11 cellular contexts compared by ENCODE assay signal in genomic region chr14:68970736-68971135, GRCh38. TPM values are rescaled to one million over a fixed set of nuclear protein-coding genes. Genes with fewer than 3 reads are reported as not detected.
DNase-seq lines count a peak whose midpoint lies in the region; ATAC-seq and TF ChIP-seq lines count a peak whose summit lies in the region.
"Had no signal": no experiment of that assay in that cellular context is flagged by ENCODE, and none has a peak within 500 bp of the region (broad histone marks: within the 10 kb centered on the region; RNA-seq: fewer than 3 reads in every experiment).

No MANE protein-coding gene starts in this region.

- no peaks in the 10 kb centered on the region for H3K27me3 Mint-ChIP-seq in CD4-positive, alpha-beta memory T cell
- no peaks in the 10 kb centered on the region for H3K27me3 Mint-ChIP-seq in dendritic cell treated with granulocyte-macrophage colony-stimulating factor and Interleukin-4, amounts not matched to agents 40 ng/mL and 50 ng/mL, for 4 days
- H3K27me3 Mint-ChIP-seq: effector memory CD8-positive, alpha-beta T cell had no signal

- no peaks in the 10 kb centered on the region for H3K9me2 ChIP-seq in PC-9 (ENCODE audit: insufficient read depth)

- intact Hi-C loops in CD4-positive, alpha-beta memory T cell (cut with micrococcal nuclease) = loop anchor here (1.0 kb wide), 1 partner anchor 9 kb away; the partner anchor contains the start of gene ACTN1
- intact Hi-C loops in PC-9 (cut with micrococcal nuclease; ENCODE audit: unreplicated experiment) (no loop called here), mucosa of descending colon (cut with DNase I, micrococcal nuclease) (no loop called here)
- intact Hi-C loops in dendritic cell treated with granulocyte-macrophage colony-stimulating factor and Interleukin-4, amounts not matched to agents 40 ng/mL and 50 ng/mL, for 4 days (cut with micrococcal nuclease) = no loop called here

- H3K27me3 ChIP-seq in CD4-positive, alpha-beta memory T cell (ENCODE audit: insufficient read depth, low read length) = no peaks in the 10 kb centered on the region
- H3K27me3 ChIP-seq in PC-9 (ENCODE audit: insufficient read depth, low read depth) = no peaks in the 10 kb centered on the region
- H3K27me3 ChIP-seq in rectal smooth muscle tissue (ENCODE audit: control insufficient read depth, insufficient read depth, low read length) = no peaks in the 10 kb centered on the region
- H3K27me3 ChIP-seq: MG63 had no signal

- POLR2A ChIA-PET in CD4-positive, alpha-beta memory T cell (lab: Charles Lee; ENCODE audit: partially characterized antibody) = interaction anchor here (2.0 to 5.5 kb wide), 2 partner anchors 7 to 10 kb away, joined by 10 to 55 read pairs; no protein-coding TSS in a partner anchor
- POLR2A ChIA-PET in PC-9 (lab: Charles Lee; ENCODE audit: unreplicated experiment) = no interaction called here

- H3K4me2 ChIP-seq in PC-9 = no peak overlapping the region

- H3K27ac ChIP-seq in CD4-positive, alpha-beta memory T cell (ENCODE audit: low read depth, low read length) = peak overlapping the region; percentile 57
- H3K27ac ChIP-seq in PC-9 (0 out of 2 replicates have a peak overlapping the region, but pooled peaks have one; percentile 7), rectal smooth muscle tissue (ENCODE audit: low read depth, low read length) (peak overlapping the region; percentile 100)

- peaks cover 21% of the 10 kb centered on the region; the same call in 1 of the 2 replicates for H3F3A ChIP-seq in PC-9 (ENCODE audit: insufficient read depth, low read depth)

- peaks cover 48 to 93% (median 67%) of the 10 kb centered on the region in 4 donors for H3K4me1 Mint-ChIP-seq in CD4-positive, alpha-beta memory T cell
- H3K4me1 Mint-ChIP-seq in dendritic cell treated with granulocyte-macrophage colony-stimulating factor and Interleukin-4, amounts not matched to agents 40 ng/mL and 50 ng/mL, for 4 days (ENCODE audit: low read depth) = peaks cover 81% of the 10 kb centered on the region

- H3K36me3 ChIP-seq in CD4-positive, alpha-beta memory T cell (ENCODE audit: insufficient read depth, low read length) = no peaks in the 10 kb centered on the region
- H3K36me3 ChIP-seq in PC-9 (ENCODE audit: low read depth) (peaks cover 57% of the 10 kb centered on the region), rectal smooth muscle tissue (ENCODE audit: control insufficient read depth, insufficient read depth, low read length) (peaks cover 2% of the 10 kb centered on the region), mucosa of descending colon (ENCODE audit: low read depth) (no peaks in the 10 kb centered on the region)

- peaks cover 100% of the 10 kb centered on the region for H3K79me2 ChIP-seq in PC-9 (ENCODE audit: low read depth)

- H3K9me3 Mint-ChIP-seq in CD4-positive, alpha-beta memory T cell = peaks cover 0 to 5% (median 0%) of the 10 kb centered on the region in 8 donors
- H3K9me3 Mint-ChIP-seq in dendritic cell treated with granulocyte-macrophage colony-stimulating factor and Interleukin-4, amounts not matched to agents 40 ng/mL and 50 ng/mL, for 4 days = peaks cover 11% of the 10 kb centered on the region
- H3K9me3 Mint-ChIP-seq: effector memory CD8-positive, alpha-beta T cell had no signal

- H3K9me3 ChIP-seq in CD4-positive, alpha-beta memory T cell (ENCODE audit: control insufficient read depth in 1 of 2, low read length in 2 of 2) = no peaks in the 10 kb centered on the region
- H3K9me3 ChIP-seq in PC-9 (ENCODE audit: insufficient read depth, low read depth) = no peaks in the 10 kb centered on the region
- no peaks in the 10 kb centered on the region for H3K9me3 ChIP-seq in mucosa of descending colon
- H3K9me3 ChIP-seq: MG63 had no signal

- no peak for DNase-seq in CD4-positive, alpha-beta memory T cell
- no peak for DNase-seq in PC-9
- no peak for DNase-seq in NCI-H2107 treated with DMSO at 0.1 percent for 48 hours (lab: John Stamatoyannopoulos, UW; ENCODE audit: unreplicated experiment)
- DNase-seq in mucosa of descending colon = no peak
- DNase-seq in DMS 273 treated with DMSO at 0.1 percent for 48 hours (lab: John Stamatoyannopoulos, UW) = no peak
- DNase-seq: effector memory CD8-positive, alpha-beta T cell; MG63; NCI-H82 had no signal

- H3K4me3 Mint-ChIP-seq in CD4-positive, alpha-beta memory T cell = peak overlapping the region in 7 of 8 donors; percentile 68 to 89 (median 79)
- no peak overlapping the region for H3K4me3 Mint-ChIP-seq in dendritic cell treated with granulocyte-macrophage colony-stimulating factor and Interleukin-4, amounts not matched to agents 40 ng/mL and 50 ng/mL, for 4 days

- no peak for ATAC-seq in HG02885 (IDR thresholded peaks at IDR 0.05; ENCODE audit: poor library complexity, unreplicated experiment)
- ATAC-seq in mucosa of descending colon = no peak

- H3K4me3 ChIP-seq in CD4-positive, alpha-beta memory T cell (ENCODE audit: low read length in 2 of 2) = no peak overlapping the region
- H3K4me3 ChIP-seq in PC-9 = no peak overlapping the region
- no peak overlapping the region for H3K4me3 ChIP-seq in rectal smooth muscle tissue (ENCODE audit: low read length)
- H3K4me3 ChIP-seq in mucosa of descending colon = no peak overlapping the region
- H3K4me3 ChIP-seq: MG63 had no signal

- no peak overlapping the region for H3K9ac ChIP-seq in rectal smooth muscle tissue (ENCODE audit: low read length)

- TF ChIP-seq CTCF in PC-9 (conservative IDR thresholded peaks at IDR 0.05) (no peak), mucosa of descending colon (IDR thresholded peaks at IDR 0.05) (no peak)

- peak overlapping the region; percentile 96 to 99 (median 98) for H3K27ac Mint-ChIP-seq in CD4-positive, alpha-beta memory T cell
- H3K27ac Mint-ChIP-seq in dendritic cell treated with granulocyte-macrophage colony-stimulating factor and Interleukin-4, amounts not matched to agents 40 ng/mL and 50 ng/mL, for 4 days = peak overlapping the region; percentile 52

- H2AFZ ChIP-seq in PC-9 = no peak overlapping the region

- BruUV-seq in PC-9 (replicated peaks; lab: Mats Ljungman, UMichigan) = no TSS peak

- peaks cover 10 to 30% of the 10 kb centered on the region in 2 donors for H3K36me3 Mint-ChIP-seq in CD4-positive, alpha-beta memory T cell
- peaks cover 59% of the 10 kb centered on the region for H3K36me3 Mint-ChIP-seq in dendritic cell treated with granulocyte-macrophage colony-stimulating factor and Interleukin-4, amounts not matched to agents 40 ng/mL and 50 ng/mL, for 4 days (ENCODE audit: low read depth)

- CTCF ChIA-PET in CD4-positive, alpha-beta memory T cell (lab: Charles Lee; ENCODE audit: partially characterized antibody) = interaction anchor here (0.8 to 3.2 kb wide), 2 partner anchors 7 to 60 kb away, joined by 3 to 14 read pairs; no protein-coding TSS in a partner anchor
- CTCF ChIA-PET in PC-9 (lab: Charles Lee) = no interaction called here

- H3K4me1 ChIP-seq in CD4-positive, alpha-beta memory T cell (ENCODE audit: insufficient read depth, low read length) = peaks cover 75% of the 10 kb centered on the region
- peaks cover 43% of the 10 kb centered on the region for H3K4me1 ChIP-seq in PC-9 (replicated peaks; ENCODE audit: insufficient read depth)
- peaks cover 93% of the 10 kb centered on the region for H3K4me1 ChIP-seq in rectal smooth muscle tissue (ENCODE audit: control insufficient read depth, insufficient read depth, low read length)
- H3K4me1 ChIP-seq in mucosa of descending colon (ENCODE audit: low read depth) = peaks cover 56% of the 10 kb centered on the region

- H4K20me1 ChIP-seq in PC-9 (ENCODE audit: insufficient read depth) = peaks cover 99% of the 10 kb centered on the region

RNA-seq across cellular contexts. Expression of gene ACTN1, which starts 8.4 kb away (rescaled TPM):
- 10 to 100 TPM; 70.8 to 75.1 TPM for total RNA-seq in CD4-positive, alpha-beta memory T cell
- polyA plus RNA-seq in CD4-positive, alpha-beta memory T cell = 10 to 100 TPM; 33.6 to 63.3 TPM
- total RNA-seq in PC-9 (2021) (314 and 323 TPM in 2 replicates), mucosa of descending colon (100 to 1,000 TPM in 2 of 3 donors, 10 to 100 TPM in 1; 93.7 to 607 (median 128) TPM)

Comparison
In these comparisons a context has a peak if more than half of its experiments do, and no peak if none do; other contexts are left out.
1. H3K27ac ChIP-seq: peak in every context shown above with its lines; median percentile 100 in rectal smooth muscle tissue; 57 in CD4-positive, alpha-beta memory T cell; 7 in PC-9.